ENCODE assay signal across 15 cellular contexts in genomic region chr10:109696981-109697775, GRCh38.
DNase-seq lines count a peak whose midpoint lies in the region; ATAC-seq and TF ChIP-seq lines count a peak whose summit lies in the region.
"Had no signal": no experiment of that assay in that cellular context is flagged by ENCODE, and none has a peak within 500 bp of the region (broad histone marks: within the 10 kb centered on the region; RNA-seq: fewer than 3 reads in every experiment).

No MANE protein-coding gene starts in this region.

- no peak overlapping the region for H3K9ac ChIP-seq in IMR-90 (ENCODE audit: low read depth, low read length)

- H3K4me3 ChIP-seq in IMR-90 (ENCODE audit: insufficient read depth, low read depth, low read length) (no peak overlapping the region), upper lobe of left lung (no peak overlapping the region)
- H3K4me3 ChIP-seq: SJCRH30 had no signal

- H3K9me3 Mint-ChIP-seq in natural killer cell treated with Interleukin-12 subunit alpha and Interleukin-12 subunit beta and Interleukin-15 and Interleukin-18, amount 100 ng/mL, for 72 hours = peaks cover 3% of the 10 kb centered on the region
- H3K9me3 Mint-ChIP-seq: IgD-negative memory B cell had no signal

- no TSS peak for BruUV-seq in IMR-90 (replicated peaks; lab: Mats Ljungman, UMichigan)

- H3K18ac ChIP-seq in IMR-90 (ENCODE audit: low read depth, low read length) = no peak overlapping the region

- DNase-seq in IMR-90 (no peak), SW480 (ENCODE audit: low spot score) (peak; percentile 35), upper lobe of left lung (no peak)
- no peak for DNase-seq in natural killer cell treated with Interleukin-12 subunit alpha and Interleukin-12 subunit beta and Interleukin-15 and Interleukin-18, amount 100 ng/mL, for 72 hours (ENCODE audit: low spot score)
- no peak for DNase-seq in activated CD4-positive, alpha-beta T cell treated with anti-CD3 and anti-CD28 coated beads for 1 hour
- no peak for DNase-seq in stimulated activated CD4-positive, alpha-beta T cell treated with anti-CD3 and anti-CD28 coated beads, Interleukin-2, amount 100 ng/mL, for 24 hours
- DNase-seq: Caco-2, HCEC 1CT, NCI-H187 treated with DMSO at 0.1 percent for 48 hours, NCI-H2171, NCI-H748 treated with DMSO at 0.1 percent for 48 hours, RPMI8226 had no signal

- no peak for TF ChIP-seq EP300 in upper lobe of left lung (IDR thresholded peaks at IDR 0.05)

- no peak overlapping the region for H3K4ac ChIP-seq in IMR-90 (ENCODE audit: low read depth, low read length)

- POLR2A ChIA-PET in IMR-90 (lab: Charles Lee; ENCODE audit: unreplicated experiment) = no interaction called here

- no peak overlapping the region for H3K23ac ChIP-seq in IMR-90 (ENCODE audit: low read depth, low read length)

- H3K27me3 ChIP-seq in IMR-90 (ENCODE audit: control insufficient read depth, insufficient read depth, low read length) = no peaks in the 10 kb centered on the region
- no peaks in the 10 kb centered on the region for H3K27me3 ChIP-seq in upper lobe of left lung
- H3K27me3 ChIP-seq: SJCRH30 had no signal

- no peak overlapping the region for H2BK5ac ChIP-seq in IMR-90 (ENCODE audit: low read depth, low read length, poor library complexity, severe bottlenecking)

- no peaks in the 10 kb centered on the region for H4K20me1 ChIP-seq in IMR-90 (ENCODE audit: insufficient read depth, low read length)

- H3K27ac Mint-ChIP-seq in natural killer cell treated with Interleukin-12 subunit alpha and Interleukin-12 subunit beta and Interleukin-15 and Interleukin-18, amount 100 ng/mL, for 72 hours = no peak overlapping the region
- H3K27ac Mint-ChIP-seq: IgD-negative memory B cell had no signal

- H3K56ac ChIP-seq in IMR-90 (ENCODE audit: extremely low read depth, insufficient read depth, low read length) = no peak overlapping the region

- intact Hi-C loops in IMR-90 (cut with micrococcal nuclease) = no loop called here

- H2AK5ac ChIP-seq in IMR-90 (ENCODE audit: low read depth, low read length) = no peak overlapping the region

- in situ Hi-C loops in IMR-90 (cut with MboI; ENCODE audit: low sequenced_read_pairs) = no loop called here

- no peak overlapping the region for H3K14ac ChIP-seq in IMR-90 (replicated peaks; ENCODE audit: low read depth, low read length)

- no peak overlapping the region for H2BK120ac ChIP-seq in IMR-90 (ENCODE audit: low read depth, low read length)

- H3K79me1 ChIP-seq in IMR-90 (ENCODE audit: low read depth in 1 of 2, low read length in 2 of 2) = no peaks in the 10 kb centered on the region

- WGBS in IMR-90 (ENCODE audit: extremely low coverage in 2 of 2, insufficient read length in 1 of 2), 2 experiments = 13% methylated on average over 1 of the region's 5 CpGs; no CpG with 5 or more reads in 1 of the 2 experiments
- 78% methylated on average over 5 of the region's 5 CpGs; no CpG with 5 or more reads in 1 of the 2 donors for WGBS in upper lobe of left lung, 2 donors

- no peak for TF ChIP-seq CTCF in IMR-90 (conservative IDR thresholded peaks at IDR 0.05; ENCODE audit: low read depth, low read length)
- no peak for TF ChIP-seq CTCF in upper lobe of left lung (IDR thresholded peaks at IDR 0.05)

- no peaks in the 10 kb centered on the region for H3K4me1 ChIP-seq in IMR-90 (ENCODE audit: control insufficient read depth, insufficient read depth, low read length)
- no peaks in the 10 kb centered on the region for H3K4me1 ChIP-seq in upper lobe of left lung
- H3K4me1 ChIP-seq: Caco-2 had no signal

- H4K5ac ChIP-seq in IMR-90 (ENCODE audit: low read depth, low read length) = no peak overlapping the region

- H3K9me3 ChIP-seq in IMR-90 (ENCODE audit: control insufficient read depth, insufficient read depth, low read length) (peaks cover 13% of the 10 kb centered on the region), upper lobe of left lung (no peaks in the 10 kb centered on the region)
- H3K9me3 ChIP-seq: Caco-2, SJCRH30 had no signal

- H2BK15ac ChIP-seq in IMR-90 (ENCODE audit: low read depth, low read length) = no peak overlapping the region

- no peak overlapping the region for H3K4me2 ChIP-seq in IMR-90 (ENCODE audit: low read depth, low read length)

- no peaks in the 10 kb centered on the region for H3K36me3 Mint-ChIP-seq in natural killer cell treated with Interleukin-12 subunit alpha and Interleukin-12 subunit beta and Interleukin-15 and Interleukin-18, amount 100 ng/mL, for 72 hours
- H3K36me3 Mint-ChIP-seq: IgD-negative memory B cell had no signal

- H2BK20ac ChIP-seq in IMR-90 (ENCODE audit: low read depth, low read length) = no peak overlapping the region

- TF ChIP-seq POLR2A in IMR-90 (IDR thresholded peaks at IDR 0.05; ENCODE audit: low read depth, low read length) = no peak
- no peak for TF ChIP-seq POLR2A in upper lobe of left lung (IDR thresholded peaks at IDR 0.05)

- dilution Hi-C loops in IMR-90 (cut with HindIII; ENCODE audit: low sequenced_read_pairs, unreplicated experiment) = no loop called here

- no peak overlapping the region for H2AK9ac ChIP-seq in IMR-90 (replicated peaks; ENCODE audit: low read depth, low read length, poor library complexity)

- H3K36me3 ChIP-seq in IMR-90 (ENCODE audit: control insufficient read depth, insufficient read depth, low read length) = no peaks in the 10 kb centered on the region
- H3K36me3 ChIP-seq in upper lobe of left lung = no peaks in the 10 kb centered on the region
- H3K36me3 ChIP-seq: SJCRH30 had no signal

- H3K27ac ChIP-seq in IMR-90 (ENCODE audit: insufficient read depth, low read length) (no peak overlapping the region), upper lobe of left lung (no peak overlapping the region)
- H3K27ac ChIP-seq: SJCRH30 had no signal

- no peak overlapping the region for H4K8ac ChIP-seq in IMR-90 (ENCODE audit: low read depth in 2 of 2, low read length in 2 of 2)

- H3K27me3 Mint-ChIP-seq in natural killer cell treated with Interleukin-12 subunit alpha and Interleukin-12 subunit beta and Interleukin-15 and Interleukin-18, amount 100 ng/mL, for 72 hours = no peaks in the 10 kb centered on the region
- H3K27me3 Mint-ChIP-seq: IgD-negative memory B cell had no signal

- no peak for TF ChIP-seq RAD21 in IMR-90 (IDR thresholded peaks at IDR 0.05; ENCODE audit: low read length)

- H3K9me1 ChIP-seq in IMR-90 (ENCODE audit: insufficient read depth, low read length) = no peaks in the 10 kb centered on the region

- H3K4me3 Mint-ChIP-seq in natural killer cell treated with Interleukin-12 subunit alpha and Interleukin-12 subunit beta and Interleukin-15 and Interleukin-18, amount 100 ng/mL, for 72 hours = no peak overlapping the region
- H3K4me3 Mint-ChIP-seq: IgD-negative memory B cell had no signal

- ATAC-seq in IMR-90 (ENCODE audit: low read depth) (no peak), upper lobe of left lung (ENCODE audit: low FRiP score in 2 of 2) (peak; percentile 15 to 45), GM18870 (IDR thresholded peaks at IDR 0.05; ENCODE audit: unreplicated experiment) (no peak)
- peak; percentile 52 to 65 for ATAC-seq in natural killer cell treated with Interleukin-12 subunit alpha and Interleukin-12 subunit beta and Interleukin-15 and Interleukin-18, amount 100 ng/mL, for 72 hours

- H2AFZ ChIP-seq in IMR-90 (replicated peaks; ENCODE audit: low read length, poor library complexity) = peak overlapping the region; percentile 13

- H3K4me1 Mint-ChIP-seq in natural killer cell treated with Interleukin-12 subunit alpha and Interleukin-12 subunit beta and Interleukin-15 and Interleukin-18, amount 100 ng/mL, for 72 hours (ENCODE audit: low read depth in 2 of 2) = no peaks in the 10 kb centered on the region
- H3K4me1 Mint-ChIP-seq: IgD-negative memory B cell had no signal

- no peak overlapping the region for H4K91ac ChIP-seq in IMR-90 (ENCODE audit: insufficient read depth, low read depth, low read length)

- CTCF ChIA-PET in IMR-90 (lab: Yijun Ruan, JAX) = no interaction called here

TF ChIP-seq in IMR-90, 13 proteins besides CTCF, POLR2A, EP300 and RAD21:
- TF ChIP-seq SMC3 (IDR thresholded peaks at IDR 0.05; ENCODE audit: low read depth, low read length) (no peak), RFX5 (IDR thresholded peaks at IDR 0.05; ENCODE audit: low read depth, low read length) (no peak), MAZ (IDR thresholded peaks at IDR 0.05; ENCODE audit: borderline replicate concordance, low read depth, low read length) (no peak), MAFK (IDR thresholded peaks at IDR 0.05; ENCODE audit: low read depth, low read length) (no peak)

Comparison
In these comparisons a context has a peak if more than half of its experiments do, and no peak if none do; other contexts are left out.
1. ATAC-seq: peak in natural killer cell treated with Interleukin-12 subunit alpha and Interleukin-12 subunit beta and Interleukin-15 and Interleukin-18, amount 100 ng/mL, for 72 hours (2 of 2) and upper lobe of left lung (2 of 2); none in IMR-90 (single experiment) and GM18870 (single experiment).